Comparison of ENCODE assay signal across 9 cellular contexts in the genomic region with DNA sequence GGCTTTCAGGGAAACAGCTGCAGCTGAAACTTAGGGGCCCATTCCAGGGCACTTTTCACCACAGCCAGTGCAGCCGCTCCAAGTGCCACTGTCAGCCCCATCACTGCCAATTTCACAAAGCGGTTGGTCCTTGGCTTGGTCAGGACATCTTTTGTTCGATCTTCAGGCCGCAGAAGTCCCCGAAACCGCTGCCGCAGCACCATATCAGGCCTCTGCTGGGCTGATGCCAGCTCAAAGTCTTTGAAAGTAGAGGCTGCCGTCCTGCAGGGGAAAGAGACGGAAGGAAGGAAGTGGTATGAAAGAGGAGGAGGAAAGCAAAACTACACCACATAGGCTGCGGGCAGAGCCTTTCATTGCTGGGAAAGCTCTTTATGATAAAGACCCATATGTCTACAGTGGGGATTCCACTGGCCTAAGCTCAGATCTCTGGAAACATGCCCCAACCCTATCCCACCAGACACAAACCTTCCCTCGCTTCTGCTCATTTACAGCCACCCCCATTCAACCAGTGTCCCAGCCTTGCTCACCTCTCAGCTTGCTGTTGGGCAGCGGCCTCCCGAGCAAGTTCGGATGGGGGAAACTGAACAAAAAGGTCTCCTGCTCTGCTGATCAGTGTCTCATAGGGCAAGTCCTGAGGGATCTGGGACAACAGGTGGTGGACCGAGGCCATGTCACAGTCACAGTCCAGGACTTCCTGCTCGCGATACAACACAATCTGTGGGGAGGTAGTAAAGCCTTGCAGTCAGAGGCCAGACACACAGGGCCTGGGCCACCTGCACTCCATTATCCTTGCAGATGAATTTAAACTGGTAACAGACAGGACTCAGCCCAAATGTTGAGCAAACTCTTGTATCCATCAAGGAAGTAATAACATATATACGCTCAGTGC. TPM values are rescaled to one million over a fixed set of nuclear protein-coding genes. Genes with fewer than 3 reads are reported as not detected.
DNase-seq lines count a peak whose midpoint lies in the region; ATAC-seq, FAIRE-seq and TF ChIP-seq lines count a peak whose summit lies in the region.
"Had no signal": no experiment of that assay in that cellular context is flagged by ENCODE, and none has a peak within 500 bp of the region (broad histone marks: within the 10 kb centered on the region; RNA-seq: fewer than 3 reads in every experiment).

No MANE protein-coding gene starts in this region.

- dilution Hi-C loops in endothelial cell of umbilical vein (cut with MboI; ENCODE audit: extremely low pct_ligation_motif_present, low sequenced_read_pairs), result no loop called here

- intact Hi-C loops in endothelial cell of umbilical vein (cut with micrococcal nuclease), result no loop called here

- no peak for TF ChIP-seq POLR2A in endothelial cell of umbilical vein (IDR thresholded peaks at IDR 0.05; ENCODE audit: low read depth, low read length)

- H3K79me2 ChIP-seq in endothelial cell of umbilical vein (ENCODE audit: control insufficient read depth, insufficient read depth, low read length), result no peaks in the 10 kb centered on the region

- peak; percentile 91 for FAIRE-seq in endothelial cell of umbilical vein (lab: Jason Lieb, UNC)

- CTCF ChIA-PET in endothelial cell of umbilical vein (lab: Charles Lee), result interaction anchor here (0.6 to 1.7 kb wide), 12 partner anchors 10 to 300 kb away, joined by 3 to 11 read pairs (median 4); a partner anchor contains a TSS

- H2AFZ ChIP-seq in endothelial cell of umbilical vein (ENCODE audit: low read depth, low read length), result no peak overlapping the region
- H2AFZ ChIP-seq: parathyroid adenoma had no signal

- no peak overlapping the region for H3K9ac ChIP-seq in endothelial cell of umbilical vein (replicated peaks; ENCODE audit: extremely low read depth, insufficient read depth, low read length)
- H3K9ac ChIP-seq: parathyroid adenoma had no signal

- H3K27me3 ChIP-seq in endothelial cell of umbilical vein (ENCODE audit: control insufficient read depth in 2 of 2, insufficient read depth in 2 of 2, low read length in 2 of 2), result no peaks in the 10 kb centered on the region

- no peaks in the 10 kb centered on the region for H3K9me3 ChIP-seq in endothelial cell of umbilical vein (replicated peaks; ENCODE audit: control insufficient read depth, insufficient read depth, low read length)

- H3K4me3 ChIP-seq in Jurkat, Clone E6-1 (ENCODE audit: low read length), result peak overlapping the region; percentile 37
- no peak overlapping the region for H3K4me3 ChIP-seq in endothelial cell of umbilical vein (replicated peaks in 1 of 3; ENCODE audit: insufficient read depth in 1 of 3, low read depth in 1 of 3, low read length in 3 of 3)
- H3K4me3 ChIP-seq in coronary artery, result no peak overlapping the region

- peak; percentile 86 for DNase-seq in Jurkat, Clone E6-1 (ENCODE audit: low read depth, low spot score)
- DNase-seq in activated CD4-positive, alpha-beta T cell treated with anti-CD3 and anti-CD28 coated beads, Interleukin-2, amount 50 U/mL, for 1 hour, result peak; percentile 52
- DNase-seq in endothelial cell of umbilical vein (ENCODE audit: low read depth, low spot score), result peak; percentile 55
- DNase-seq in stimulated activated CD8-positive, alpha-beta memory T cell treated with anti-CD3 and anti-CD28 coated beads, Interleukin-4, amount 100 ng/mL, for 48 hours, result peak; percentile 72
- DNase-seq in D341Med (ENCODE audit: low spot score), result no peak
- no peak for DNase-seq in coronary artery (ENCODE audit: low spot score)

- H3K27ac ChIP-seq in endothelial cell of umbilical vein (ENCODE audit: insufficient read depth, low read depth, low read length), result peak overlapping the region; percentile 4
- no peak overlapping the region for H3K27ac ChIP-seq in coronary artery
- H3K27ac ChIP-seq: parathyroid adenoma had no signal

- POLR2A ChIA-PET in endothelial cell of umbilical vein (lab: Charles Lee), result no interaction called here

- peaks cover 16% of the 10 kb centered on the region for H3K4me1 ChIP-seq in endothelial cell of umbilical vein (ENCODE audit: control insufficient read depth, extremely low read depth, insufficient read depth, low read length)
- H3K4me1 ChIP-seq: parathyroid adenoma had no signal

- peak overlapping the region; percentile 4 for H3K4me2 ChIP-seq in endothelial cell of umbilical vein (ENCODE audit: insufficient read depth, low read length)

- H3K36me3 ChIP-seq in endothelial cell of umbilical vein (ENCODE audit: control insufficient read depth in 2 of 2, extremely low read depth in 1 of 2, insufficient read depth in 2 of 2, low read length in 2 of 2), result peaks cover 7 to 31% of the 10 kb centered on the region in 2 experiments

- no peak for ATAC-seq in HG02610 (IDR thresholded peaks at IDR 0.05; ENCODE audit: unreplicated experiment)
- no peak for ATAC-seq in HG02981 (IDR thresholded peaks at IDR 0.05; ENCODE audit: unreplicated experiment)

- H3K9me1 ChIP-seq in endothelial cell of umbilical vein (replicated peaks; ENCODE audit: control insufficient read depth, extremely low read depth, insufficient read depth, low read length), result no peaks in the 10 kb centered on the region

- H4K20me1 ChIP-seq in endothelial cell of umbilical vein (replicated peaks; ENCODE audit: control insufficient read depth, extremely low read depth, insufficient read depth, low read length), result no peaks in the 10 kb centered on the region

- no peak for TF ChIP-seq CTCF in endothelial cell of umbilical vein (IDR thresholded peaks at IDR 0.05; ENCODE audit: extremely low read depth in 1 of 2, insufficient read depth in 1 of 2, low read depth in 1 of 2, low read length in 2 of 2)
- no peak for TF ChIP-seq CTCF in coronary artery (IDR thresholded peaks at IDR 0.05)

- BruUV-seq in endothelial cell of umbilical vein (replicated peaks; lab: Mats Ljungman, UMichigan), result no TSS peak

TF ChIP-seq in endothelial cell of umbilical vein, 7 proteins besides CTCF, POLR2A, EP300 and RAD21:
- TF ChIP-seq EZH2 (IDR thresholded peaks at IDR 0.05; ENCODE audit: borderline replicate concordance, low read depth, low read length, severe bottlenecking) (no peak), MYC (IDR thresholded peaks at IDR 0.05; ENCODE audit: low read depth, low read length) (no peak), POLR2AphosphoS5 (IDR thresholded peaks at IDR 0.05; ENCODE audit: insufficient read depth, low read depth, low read length) (no peak), GATA2 (IDR thresholded peaks at IDR 0.05; ENCODE audit: insufficient read depth, insufficient read length, low read depth, low read length) (no peak), FOS (IDR thresholded peaks at IDR 0.05; ENCODE audit: borderline replicate concordance, insufficient read depth, low read length) (no peak), JUN (IDR thresholded peaks at IDR 0.05; ENCODE audit: borderline replicate concordance, insufficient read depth, insufficient read length, low read depth) (no peak)
- TF ChIP-seq, protein P1, sequence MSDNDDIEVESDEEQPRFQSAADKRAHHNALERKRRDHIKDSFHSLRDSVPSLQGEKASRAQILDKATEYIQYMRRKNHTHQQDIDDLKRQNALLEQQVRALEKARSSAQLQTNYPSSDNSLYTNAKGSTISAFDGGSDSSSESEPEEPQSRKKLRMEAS (IDR thresholded peaks at IDR 0.05; ENCODE audit: insufficient read depth, insufficient read length), result no peak

RNA-seq across cellular contexts. Expression of a gene that starts 23.5 kb away (rescaled TPM):
- 18.2 TPM for polyA plus RNA-seq in Jurkat, Clone E6-1 (2012; ENCODE audit: insufficient read depth, insufficient read length)
- total RNA-seq in endothelial cell of umbilical vein, result 30.6 and 34.3 TPM in 2 replicates
- 33.3 and 36.1 TPM in 2 replicates for polyA plus RNA-seq in endothelial cell of umbilical vein
- polyA plus RNA-seq in endothelial cell of umbilical vein (2011; cell fraction: cytosol; rRNA removed), result 25.9 and 27.9 TPM in 2 replicates
- 35.0 and 37.4 TPM in 2 replicates for polyA plus RNA-seq in endothelial cell of umbilical vein (2011; cell fraction: nucleus; rRNA removed)
- polyA plus RNA-seq in endothelial cell of umbilical vein (2012), result 22.1 and 24.7 TPM in 2 replicates
- 56.4 and 58.8 TPM in 2 replicates for polyA minus RNA-seq in endothelial cell of umbilical vein
- 9.3 TPM for polyA minus RNA-seq in endothelial cell of umbilical vein (2011; cell fraction: cytosol; rRNA and poly(A)+ RNA removed)
- 15.1 and 19.3 TPM in 2 replicates for polyA minus RNA-seq in endothelial cell of umbilical vein (2011; cell fraction: nucleus; rRNA and poly(A)+ RNA removed)

RNA-seq across cellular contexts. Expression of a gene that starts 30.7 kb away (rescaled TPM):
- 112 TPM for polyA plus RNA-seq in Jurkat, Clone E6-1 (2012; ENCODE audit: insufficient read depth, insufficient read length)
- total RNA-seq in endothelial cell of umbilical vein, result 80.4 and 86.0 TPM in 2 replicates
- polyA plus RNA-seq in endothelial cell of umbilical vein, result 82.7 and 98.3 TPM in 2 replicates
- polyA plus RNA-seq in endothelial cell of umbilical vein (2011; cell fraction: cytosol; rRNA removed), result 54.5 and 65.8 TPM in 2 replicates
- 152 and 200 TPM in 2 replicates for polyA plus RNA-seq in endothelial cell of umbilical vein (2011; cell fraction: nucleus; rRNA removed)
- 84.2 and 98.4 TPM in 2 replicates for polyA plus RNA-seq in endothelial cell of umbilical vein (2012)
- 58.1 and 63.6 TPM in 2 replicates for polyA minus RNA-seq in endothelial cell of umbilical vein
- 30.3 TPM for polyA minus RNA-seq in endothelial cell of umbilical vein (2011; cell fraction: cytosol; rRNA and poly(A)+ RNA removed)
- polyA minus RNA-seq in endothelial cell of umbilical vein (2011; cell fraction: nucleus; rRNA and poly(A)+ RNA removed), result 44.5 and 45.0 TPM in 2 replicates

RNA-seq across cellular contexts. Expression of a gene that starts 58.3 kb away (rescaled TPM):
- 19.0 TPM for polyA plus RNA-seq in Jurkat, Clone E6-1 (2012; ENCODE audit: insufficient read depth, insufficient read length)
- 32.1 and 35.3 TPM in 2 replicates for total RNA-seq in endothelial cell of umbilical vein
- polyA plus RNA-seq in endothelial cell of umbilical vein, result 32.6 and 43.0 TPM in 2 replicates
- 23.5 and 28.0 TPM in 2 replicates for polyA plus RNA-seq in endothelial cell of umbilical vein (2011; cell fraction: cytosol; rRNA removed)
- 11.8 and 12.1 TPM in 2 replicates for polyA plus RNA-seq in endothelial cell of umbilical vein (2011; cell fraction: nucleus; rRNA removed)
- polyA plus RNA-seq in endothelial cell of umbilical vein (2012), result 23.3 and 23.5 TPM in 2 replicates
- 20.6 and 22.1 TPM in 2 replicates for polyA minus RNA-seq in endothelial cell of umbilical vein
- polyA minus RNA-seq in endothelial cell of umbilical vein (2011; cell fraction: cytosol; rRNA and poly(A)+ RNA removed), result 98.2 TPM
- polyA minus RNA-seq in endothelial cell of umbilical vein (2011; cell fraction: nucleus; rRNA and poly(A)+ RNA removed), result 7.5 and 8.9 TPM in 2 replicates

Comparison
In these comparisons a context has a peak if more than half of its experiments do, and no peak if none do; other contexts are left out.
1. DNase-seq: peak in Jurkat, Clone E6-1 (single experiment), activated CD4-positive, alpha-beta T cell treated with anti-CD3 and anti-CD28 coated beads, Interleukin-2, amount 50 U/mL, for 1 hour (single experiment), endothelial cell of umbilical vein (single experiment) and stimulated activated CD8-positive, alpha-beta memory T cell treated with anti-CD3 and anti-CD28 coated beads, Interleukin-4, amount 100 ng/mL, for 48 hours (single experiment); none in D341Med (single experiment) and coronary artery (single experiment).